In the genomic region with DNA sequence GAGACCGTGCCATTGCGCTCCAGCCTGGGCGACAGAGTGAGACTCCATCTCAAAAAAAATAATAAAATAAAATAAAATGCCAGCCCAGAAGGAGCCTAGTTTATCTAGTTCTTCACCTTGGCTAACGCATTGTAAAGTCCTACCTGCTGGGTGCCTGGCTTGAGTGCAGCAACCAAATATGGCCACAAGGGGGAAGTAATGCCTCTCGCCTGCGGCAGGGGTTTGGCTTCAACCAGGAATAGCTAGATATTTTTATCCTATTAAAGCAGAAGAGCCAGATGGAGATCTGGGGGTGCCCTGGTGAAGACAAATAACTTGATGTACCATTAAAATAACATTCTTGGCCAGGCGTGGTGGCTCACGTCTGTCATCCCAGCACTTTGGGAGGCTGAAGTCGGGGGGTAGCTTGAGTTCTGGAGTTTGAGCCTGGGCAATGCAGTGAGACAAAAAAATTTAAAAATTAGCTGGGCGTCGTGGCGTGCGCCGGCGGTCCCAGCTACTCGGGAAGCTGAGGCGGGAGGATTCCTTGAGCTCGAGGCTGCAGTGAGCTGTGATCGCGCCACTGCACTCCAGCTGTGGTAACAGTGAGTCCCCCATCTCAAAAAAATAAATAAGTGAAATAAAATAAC, we compare ENCODE assay signal across 8 cellular contexts. TPM values are rescaled to one million over a fixed set of nuclear protein-coding genes. Genes with fewer than 3 reads are reported as not detected.
DNase-seq lines count a peak whose midpoint lies in the region; ATAC-seq, FAIRE-seq and TF ChIP-seq lines count a peak whose summit lies in the region.

No MANE protein-coding gene starts in this region.

- H3K27ac ChIP-seq in caudate nucleus (ENCODE audit: low read depth, low read length), result no peak overlapping the region
- H3K27ac ChIP-seq in kidney (ENCODE audit: low read depth in 2 of 2, low read length in 2 of 2), result no peak overlapping the region

- DNase-seq in AG04449 (ENCODE audit: low read depth, low spot score) (no peak), GOT3 (lab: John Stamatoyannopoulos, UW) (peak; percentile 15), NCI-H446 (lab: John Stamatoyannopoulos, UW) (peak; percentile 26 to 83), caudate nucleus (lab: John Stamatoyannopoulos, UW) (peak in 59 of 61 donors; percentile 3 to 89 (median 62)), kidney (peak; percentile 77)
- peak; percentile 33 for DNase-seq in activated CD4-positive, CD25-positive, alpha-beta regulatory T cell treated with anti-CD3 and anti-CD28 coated beads, Interleukin-2, amount 50 U/mL, for 16 hours (ENCODE audit: low read depth, low spot score)
- DNase-seq in stimulated activated CD4-positive, alpha-beta T cell treated with anti-CD3 and anti-CD28 coated beads, Interleukin-1b, Interleukin-23, amount 100 ng/mL, for 4 hours (ENCODE audit: low read depth in 2 of 2), result peak; percentile 55 to 65

- intact Hi-C loops in kidney (cut with DNase I), result no loop called here

- peak overlapping the region; percentile 36 for H3K4me3 ChIP-seq in AG04449 (ENCODE audit: low read depth, low read length)
- H3K4me3 ChIP-seq in kidney (ENCODE audit: low read length in 2 of 2), result no peak overlapping the region

- no peaks in the 10 kb centered on the region for H3K9me3 ChIP-seq in kidney (ENCODE audit: control insufficient read depth in 1 of 2, low read length in 2 of 2)

- TF ChIP-seq CTCF in AG04449 (IDR thresholded peaks at IDR 0.05; ENCODE audit: insufficient read depth, low read length, missing control alignments), result peak; percentile 92
- peak; percentile 95 for TF ChIP-seq CTCF in kidney (IDR thresholded peaks at IDR 0.05; ENCODE audit: borderline replicate concordance, extremely low read depth, insufficient read depth)

- ATAC-seq in HG03469 (IDR thresholded peaks at IDR 0.05; ENCODE audit: unreplicated experiment), result no peak

- no peak overlapping the region for H3K9ac ChIP-seq in kidney (ENCODE audit: low read length in 2 of 2)

- CTCF ChIA-PET in AG04449 (lab: Yijun Ruan, JAX), result interaction anchor here (0.6 to 7.2 kb wide), 64 partner anchors 7 to 338 kb away, joined by 3 to 186 read pairs (median 4); partner anchors contain the start of genes FAM168A, PLEKHB1 and RELT

- no peaks in the 10 kb centered on the region for H3K36me3 ChIP-seq in kidney (ENCODE audit: control insufficient read depth in 1 of 2, insufficient read depth in 2 of 2, low read length in 2 of 2)

- POLR2A ChIA-PET in AG04449 (lab: Yijun Ruan, JAX), result interaction anchor here (0.6 kb wide), 1 partner anchor 568 kb away, joined by 5 read pairs; no protein-coding TSS in a partner anchor

- peak; percentile 58 for FAIRE-seq in kidney (lab: Jason Lieb, UNC)

- peaks cover 0 to 2% of the 10 kb centered on the region in 2 donors for H3K4me1 ChIP-seq in kidney (ENCODE audit: control insufficient read depth in 1 of 2, insufficient read depth in 1 of 2, low read depth in 1 of 2, low read length in 2 of 2)

RNA-seq across cellular contexts. Expression of gene PLEKHB1, which starts 20.6 kb away (rescaled TPM):
- total RNA-seq in kidney, result 21.0 TPM
- polyA plus RNA-seq in kidney (ENCODE audit: insufficient read depth, low read depth, low replicate concordance), result 30.4 TPM

RNA-seq across cellular contexts. Expression of gene FAM168A, which starts 27.9 kb away (rescaled TPM):
- 38.1 TPM for total RNA-seq in kidney
- 8.9 TPM for polyA plus RNA-seq in kidney (ENCODE audit: insufficient read depth, low read depth, low replicate concordance)
